ENCODE assay signal across 8 cellular contexts in genomic region chr1:205493241-205494085, GRCh38. TPM values are rescaled to one million over a fixed set of nuclear protein-coding genes. Genes with fewer than 3 reads are reported as not detected.
DNase-seq lines count a peak whose midpoint lies in the region; ATAC-seq, FAIRE-seq and TF ChIP-seq lines count a peak whose summit lies in the region.

No MANE protein-coding gene starts in this region.

- H3K36me3 ChIP-seq in prostate gland, result no peaks in the 10 kb centered on the region

- TF ChIP-seq POLR2A in prostate gland (IDR thresholded peaks at IDR 0.05) (no peak), GM12891 (IDR thresholded peaks at IDR 0.05; ENCODE audit: low read depth, low read length) (no peak)

- no peak for TF ChIP-seq EP300 in Ishikawa (IDR thresholded peaks at IDR 0.05; ENCODE audit: borderline replicate concordance)

- FAIRE-seq in GM12891 (lab: Jason Lieb, UNC), result no peak

- no peak overlapping the region for H3K4me3 ChIP-seq in prostate gland

- no peaks in the 10 kb centered on the region for H3K4me1 ChIP-seq in prostate gland (replicated peaks)

- TF ChIP-seq CTCF in AG09319 (IDR thresholded peaks at IDR 0.05; ENCODE audit: low read depth, low read length) (no peak), brain (conservative IDR thresholded peaks at IDR 0.05) (no peak), prostate gland (IDR thresholded peaks at IDR 0.05) (no peak)

- WGBS in prostate gland, result 53% methylated on average over 11 of the region's 11 CpGs

- no peaks in the 10 kb centered on the region for H3K27me3 ChIP-seq in prostate gland (replicated peaks; ENCODE audit: insufficient read depth)

- TF ChIP-seq RAD21 in Ishikawa (IDR thresholded peaks at IDR 0.05; ENCODE audit: low read depth), result no peak

- peaks cover 12% of the 10 kb centered on the region for H3K27me3 Mint-ChIP-seq in brain

- no peaks in the 10 kb centered on the region for H3K36me3 Mint-ChIP-seq in brain

- H3K27ac Mint-ChIP-seq in brain, result peak overlapping the region; percentile 73 to 95 (median 78)

- H3K4me3 Mint-ChIP-seq in brain, result peak overlapping the region in 1 of 5 experiments; percentile 1

- peaks cover 0 to 12% (median 0%) of the 10 kb centered on the region in 5 experiments for H3K9me3 Mint-ChIP-seq in brain

- H3K27ac ChIP-seq in prostate gland, result no peak overlapping the region

- peaks cover 68% of the 10 kb centered on the region for H3K4me1 Mint-ChIP-seq in brain

- no peak for ATAC-seq in GM18907 (IDR thresholded peaks at IDR 0.05; ENCODE audit: unreplicated experiment)
- ATAC-seq in HG03196 (IDR thresholded peaks at IDR 0.05; ENCODE audit: unreplicated experiment), result no peak

- H3K9me3 ChIP-seq in prostate gland, result no peaks in the 10 kb centered on the region

- DNase-seq in AG09319 (ENCODE audit: extremely low read depth, low read depth) (peak; percentile 2), lung microvascular endothelial cell (ENCODE audit: low read depth in 2 of 2) (peak; percentile 6 to 10), prostate gland (ENCODE audit: low spot score) (no peak), GM12891 (ENCODE audit: insufficient read length, low spot score) (no peak)

- intact Hi-C loops in prostate gland (cut with DNase I), result no loop called here

TF ChIP-seq in Ishikawa, 13 proteins besides CTCF, POLR2A, EP300 and RAD21:
- TF ChIP-seq NFIC (IDR thresholded peaks at IDR 0.05), result peak; percentile 84
- TF ChIP-seq CREB1 (IDR thresholded peaks at IDR 0.05; ENCODE audit: low read depth), result no peak

TF ChIP-seq in GM12891, 5 proteins besides CTCF, POLR2A, EP300 and RAD21:
- TF ChIP-seq PAX5 (IDR thresholded peaks at IDR 0.05; ENCODE audit: insufficient read depth, low read length, severe bottlenecking) (no peak), TAF1 (IDR thresholded peaks at IDR 0.05; ENCODE audit: low read depth, low read length) (no peak), POU2F2 (IDR thresholded peaks at IDR 0.05; ENCODE audit: low read depth, low read length) (no peak), SPI1 (IDR thresholded peaks at IDR 0.05; ENCODE audit: low read depth, low read length) (no peak), POLR2AphosphoS5 (IDR thresholded peaks at IDR 0.05; ENCODE audit: low read depth, low read length) (no peak)

RNA-seq across cellular contexts. Expression of gene CDK18, which starts 11.0 kb away (rescaled TPM):
- polyA plus RNA-seq in brain (ENCODE audit: insufficient read depth, low read depth, low replicate concordance), result 73.1 TPM
- total RNA-seq in lung microvascular endothelial cell (0.20 and 0.44 TPM in 2 replicates), prostate gland (10 to 100 TPM; 11.1 to 16.2 TPM)
- 0.15 TPM for polyA plus RNA-seq in GM12891 (2012; ENCODE audit: low read depth, missing spikeins)

RNA-seq across cellular contexts. Expression of gene BLACAT1, which starts 37.6 kb away (rescaled TPM):
- 0.10 TPM for polyA plus RNA-seq in brain (ENCODE audit: insufficient read depth, low read depth, low replicate concordance)
- total RNA-seq in lung microvascular endothelial cell (not detected in 2 replicates), prostate gland (1 to 10 TPM in 1 of 2 donors, not detected in 1; 6.8 TPM)
- not detected for polyA plus RNA-seq in GM12891 (2012; ENCODE audit: low read depth, missing spikeins)

Comparison
In these comparisons a context has a peak if more than half of its experiments do, and no peak if none do; other contexts are left out.
1. DNase-seq: peak in AG09319 (single experiment) and lung microvascular endothelial cell (2 of 2); none in prostate gland (single experiment) and GM12891 (single experiment).